Comparison of ENCODE assay signal across 24 cellular contexts in genomic region chr9:16282718-16283117, GRCh38.
"Had no signal": no experiment of that assay in that cellular context is flagged by ENCODE, and none has a peak within 500 bp of the region (broad histone marks: within the 10 kb centered on the region; RNA-seq: fewer than 3 reads in every experiment).

No MANE protein-coding gene starts in this region.

- H3K4me1 ChIP-seq: adrenal gland had no signal

- H3K4me3 ChIP-seq: adrenal gland, MG63 had no signal

- H3K27me3 ChIP-seq: adrenal gland, MG63 had no signal

- DNase-seq: activated CD4-positive, alpha-beta T cell treated with anti-CD3 and anti-CD28 coated beads for 48 hours; activated CD4-positive, alpha-beta T cell treated with anti-CD3 and anti-CD28 coated beads, Interleukin-2, amount 50 U/mL, for 4 hours; activated CD4-positive, CD25-positive, alpha-beta regulatory T cell treated with anti-CD3 and anti-CD28 coated beads, Interleukin-2, amount 50 U/mL, for 72 hours; activated CD8-positive, alpha-beta memory T cell treated with anti-CD3 and anti-CD28 coated beads, Interleukin-2, amount 50 U/mL, for 48 hours; activated CD8-positive, alpha-beta T cell treated with anti-CD3 and anti-CD28 coated beads, Interleukin-2, amount 10 ng/mL, durations not matched to agents 7 days and 5 days; activated naive CD4-positive, alpha-beta T cell treated with anti-CD3 and anti-CD28 coated beads, Interleukin-2, amount 50 U/mL, for 16 hours; activated naive CD8-positive, alpha-beta T cell treated with anti-CD3 and anti-CD28 coated beads, Interleukin-2, amount 10 ng/mL, durations not matched to agents 7 days and 5 days; activated T-cell treated with anti-CD3 and anti-CD28 coated beads, Interleukin-2, amount 50 U/mL, for 1 hour; anterior cingulate cortex; MV-4-11; NCI-H1417 treated with DMSO at 0.1 percent for 48 hours; NCI-H1694; NCI-H2029; NCI-H2107; NCI-H2171 treated with DMSO at 0.1 percent for 48 hours; NCI-H226; NCI-H526; NCI-H82; NK-92 treated with Interleukin-12 subunit alpha and Interleukin-12 subunit beta, amount 100 ng/mL, for 24 hours; OCI-M1; SHP77 treated with DMSO at 0.1 percent for 48 hours had no signal

- H3K36me3 ChIP-seq: adrenal gland, MG63 had no signal

- H3K27ac ChIP-seq: adrenal gland had no signal

- ATAC-seq: activated CD8-positive, alpha-beta T cell treated with anti-CD3 and anti-CD28 coated beads, Interleukin-2, amount 10 ng/mL, durations not matched to agents 7 days and 5 days; WTC11 had no signal

- H3K9me3 ChIP-seq: adrenal gland had no signal
